ENCODE assay signal across 19 cellular contexts in the genomic region with DNA sequence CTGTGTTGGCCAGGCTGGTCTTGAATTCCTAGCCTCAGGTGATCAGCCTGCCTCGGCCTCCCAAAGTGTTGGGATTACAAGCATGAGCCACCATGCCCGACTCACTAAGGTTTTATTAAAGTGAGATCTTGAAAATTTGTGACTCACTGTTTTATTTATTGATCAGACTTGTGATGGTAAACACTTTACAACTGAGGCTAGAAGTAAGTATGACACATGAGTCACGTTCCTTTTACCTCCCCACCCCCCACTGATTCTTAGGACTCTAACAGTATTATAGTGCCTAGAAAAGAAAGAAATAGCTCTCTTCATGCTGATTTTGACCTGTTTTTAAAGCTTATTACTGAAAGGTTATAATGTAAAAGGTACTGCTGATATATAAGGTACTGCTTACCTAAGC.
DNase-seq lines count a peak whose midpoint lies in the region; ATAC-seq, FAIRE-seq and TF ChIP-seq lines count a peak whose summit lies in the region.
"Had no signal": no experiment of that assay in that cellular context is flagged by ENCODE, and none has a peak within 500 bp of the region (broad histone marks: within the 10 kb centered on the region; RNA-seq: fewer than 3 reads in every experiment).

No MANE protein-coding gene starts in this region.

- peaks cover 46% of the 10 kb centered on the region for H3K36me3 ChIP-seq in RWPE2 (ENCODE audit: low read depth)

- no peak overlapping the region for H3K4me3 Mint-ChIP-seq in Calu3 (ENCODE audit: low read depth, unreplicated experiment)
- no peak overlapping the region for H3K4me3 Mint-ChIP-seq in activated T-cell treated with anti-CD3 and anti-CD28 coated beads, Interleukin-2, amount 50 U/mL, for 24 hours
- H3K4me3 Mint-ChIP-seq: CD4-positive, alpha-beta T cell; IgD-negative memory B cell had no signal

- intact Hi-C loops in Calu3 (cut with micrococcal nuclease; ENCODE audit: unreplicated experiment) = no loop called here

- peak; percentile 66 for FAIRE-seq in islet of Langerhans (lab: Jason Lieb, UNC)

- H3K4me1 ChIP-seq in RWPE2 (ENCODE audit: insufficient read depth, poor library complexity, severe bottlenecking) = no peaks in the 10 kb centered on the region
- H3K4me1 ChIP-seq: Caco-2 had no signal

- no peak overlapping the region for H3K4me3 ChIP-seq in RWPE2 (ENCODE audit: severe bottlenecking)
- H3K4me3 ChIP-seq: A549 had no signal

- no peaks in the 10 kb centered on the region for H3K27me3 Mint-ChIP-seq in Calu3 (ENCODE audit: unreplicated experiment)
- H3K27me3 Mint-ChIP-seq in activated T-cell treated with anti-CD3 and anti-CD28 coated beads, Interleukin-2, amount 50 U/mL, for 24 hours = no peaks in the 10 kb centered on the region
- H3K27me3 Mint-ChIP-seq: CD4-positive, alpha-beta T cell had no signal

- H3K36me3 Mint-ChIP-seq in Calu3 (ENCODE audit: insufficient read depth, unreplicated experiment) = no peaks in the 10 kb centered on the region
- H3K36me3 Mint-ChIP-seq in activated T-cell treated with anti-CD3 and anti-CD28 coated beads, Interleukin-2, amount 50 U/mL, for 24 hours (ENCODE audit: low read depth) = no peaks in the 10 kb centered on the region

- H3K27ac Mint-ChIP-seq in Calu3 (ENCODE audit: unreplicated experiment) = no peak overlapping the region
- H3K27ac Mint-ChIP-seq in activated T-cell treated with anti-CD3 and anti-CD28 coated beads, Interleukin-2, amount 50 U/mL, for 24 hours = no peak overlapping the region
- H3K27ac Mint-ChIP-seq: CD4-positive, alpha-beta T cell; IgD-negative memory B cell had no signal

- DNase-seq in Calu3 (peak; percentile 12), HCEC 1CT (peak; percentile 47), RWPE2 (ENCODE audit: low spot score) (no peak), NCI-H146 (lab: John Stamatoyannopoulos, UW) (no peak), Kasumi-1 (lab: John Stamatoyannopoulos, UW) (no peak)
- DNase-seq in activated T-cell treated with anti-CD3 and anti-CD28 coated beads, Interleukin-2, amount 50 U/mL, for 24 hours = no peak
- DNase-seq: Caco-2; CD4-positive, alpha-beta T cell; H7; Karpas-422; NCI-H1105; NCI-H1694; NCI-H2081 treated with DMSO at 0.1 percent for 48 hours; NCI-H446 treated with DMSO at 0.1 percent for 48 hours had no signal

- no peaks in the 10 kb centered on the region for H3K9me3 ChIP-seq in RWPE2 (ENCODE audit: severe bottlenecking)
- H3K9me3 ChIP-seq: A549, Caco-2 had no signal

- peak; percentile 31; the same call in 1 of the 3 replicates for ATAC-seq in RWPE2 (ENCODE audit: low read depth)
- ATAC-seq: A549 had no signal

- no peaks in the 10 kb centered on the region for H3K27me3 ChIP-seq in RWPE2 (ENCODE audit: insufficient read depth, poor library complexity, severe bottlenecking)

- TF ChIP-seq CTCF in Calu3 (IDR thresholded peaks at IDR 0.05; ENCODE audit: unreplicated experiment) (no peak), RWPE2 (IDR thresholded peaks at IDR 0.05; ENCODE audit: poor library complexity, severe bottlenecking) (no peak)

- BruUV-seq in Calu3 (replicated peaks; lab: Mats Ljungman, UMichigan) = no TSS peak

- H3K27ac ChIP-seq in RWPE2 (ENCODE audit: poor library complexity, severe bottlenecking) = no peak overlapping the region
- H3K27ac ChIP-seq: A549, HL-60, RWPE1 had no signal

- H3K9me3 Mint-ChIP-seq in Calu3 (ENCODE audit: low read depth, unreplicated experiment) = no peaks in the 10 kb centered on the region
- H3K9me3 Mint-ChIP-seq in activated T-cell treated with anti-CD3 and anti-CD28 coated beads, Interleukin-2, amount 50 U/mL, for 24 hours = no peaks in the 10 kb centered on the region
- H3K9me3 Mint-ChIP-seq: CD4-positive, alpha-beta T cell; IgD-negative memory B cell had no signal

- CTCF ChIA-PET in Calu3 (lab: Charles Lee) = interaction anchor here (0.6 to 1.1 kb wide), 5 partner anchors 9 to 1751 kb away, joined by 3 to 5 read pairs (median 3); no protein-coding TSS in a partner anchor

- no peaks in the 10 kb centered on the region for H3K4me1 Mint-ChIP-seq in Calu3 (ENCODE audit: low read depth, unreplicated experiment)
- H3K4me1 Mint-ChIP-seq in activated T-cell treated with anti-CD3 and anti-CD28 coated beads, Interleukin-2, amount 50 U/mL, for 24 hours (ENCODE audit: low read depth) = no peaks in the 10 kb centered on the region

Comparison
In these comparisons a context has a peak if more than half of its experiments do, and no peak if none do; other contexts are left out.
1. DNase-seq: peak in Calu3 (single experiment) and HCEC 1CT (single experiment); none in RWPE2 (single experiment), NCI-H146 (single experiment), Kasumi-1 (0 of 2) and activated T-cell treated with anti-CD3 and anti-CD28 coated beads, Interleukin-2, amount 50 U/mL, for 24 hours (single experiment).